In genomic region chr11:10606536-10607208, GRCh38 we compare ENCODE assay signal across 8 cellular contexts. TPM values are rescaled to one million over a fixed set of nuclear protein-coding genes. Genes with fewer than 3 reads are reported as not detected.
A peak's percentile ranks its signal among the peaks of the same experiment; 100 is the strongest.
DNase-seq lines count a peak whose midpoint lies in the region; ATAC-seq, FAIRE-seq and TF ChIP-seq lines count a peak whose summit lies in the region.

No MANE protein-coding gene starts in this region.

- H3K36me3 ChIP-seq in bronchial epithelial cell (ENCODE audit: control insufficient read depth, insufficient read depth, low read length): no peaks in the 10 kb centered on the region

- no peak for TF ChIP-seq CTCF in bronchial epithelial cell (IDR thresholded peaks at IDR 0.05; ENCODE audit: insufficient read depth, low read length, severe bottlenecking)

- ATAC-seq in HG03139 (IDR thresholded peaks at IDR 0.05; ENCODE audit: unreplicated experiment) (peak; percentile 60), naive B cell (ENCODE audit: low read depth in 2 of 2) (peak; percentile 76 to 78), HG02678 (IDR thresholded peaks at IDR 0.05; ENCODE audit: unreplicated experiment) (no peak)

- H3K9me3 Mint-ChIP-seq in naive B cell: peaks cover 2 to 10% (median 5%) of the 10 kb centered on the region in 7 donors

- no peak for DNase-seq in GM12891 (ENCODE audit: insufficient read length, low spot score)
- peak; percentile 77 for DNase-seq in bronchial epithelial cell (ENCODE audit: low read depth)
- peak; percentile 62 for DNase-seq in naive B cell
- no peak for DNase-seq in G401 (ENCODE audit: low spot score)
- no peak for DNase-seq in NCI-H226
- no peak for DNase-seq in NCI-H345 treated with DMSO at 0.1 percent for 48 hours (lab: John Stamatoyannopoulos, UW; ENCODE audit: unreplicated experiment)

- H3K27me3 ChIP-seq in bronchial epithelial cell (ENCODE audit: control insufficient read depth, insufficient read depth, low read length): no peaks in the 10 kb centered on the region

- H3K27me3 Mint-ChIP-seq in naive B cell: no peaks in the 10 kb centered on the region

- H3K4me3 Mint-ChIP-seq in naive B cell: peak overlapping the region; percentile 76 to 94 (median 86)

- H3K4me3 ChIP-seq in bronchial epithelial cell (ENCODE audit: low read depth, low read length): no peak overlapping the region

- FAIRE-seq in GM12891 (lab: Jason Lieb, UNC) (peak; percentile 72), bronchial epithelial cell (lab: Jason Lieb, UNC) (no peak)

- in situ Hi-C loops in G401 (cut with HindIII; ENCODE audit: low sequenced_read_pairs): no loop called here

- H3K36me3 Mint-ChIP-seq in naive B cell: peaks cover 8 to 14% of the 10 kb centered on the region in 2 donors

- peaks cover 77 to 100% (median 96%) of the 10 kb centered on the region in 3 donors for H3K4me1 Mint-ChIP-seq in naive B cell

- TF ChIP-seq POLR2A in GM12891 (IDR thresholded peaks at IDR 0.05; ENCODE audit: low read depth, low read length): no peak

- peak overlapping the region; percentile 88 to 99 (median 96) for H3K27ac Mint-ChIP-seq in naive B cell

TF ChIP-seq in GM12891, 5 proteins besides CTCF, POLR2A, EP300 and RAD21:
- TF ChIP-seq SPI1 (IDR thresholded peaks at IDR 0.05; ENCODE audit: low read depth, low read length): no peak
- TF ChIP-seq POLR2AphosphoS5 (IDR thresholded peaks at IDR 0.05; ENCODE audit: low read depth, low read length): no peak
- no peak for TF ChIP-seq POU2F2 (IDR thresholded peaks at IDR 0.05; ENCODE audit: low read depth, low read length)
- no peak for TF ChIP-seq TAF1 (IDR thresholded peaks at IDR 0.05; ENCODE audit: low read depth, low read length)
- TF ChIP-seq PAX5 (IDR thresholded peaks at IDR 0.05; ENCODE audit: insufficient read depth, low read length, severe bottlenecking): no peak
TF ChIP-seq in GM12891: peak in this region for 0.

RNA-seq across cellular contexts. Expression of gene LYVE1, which starts 38.2 kb away (rescaled TPM):
- polyA plus RNA-seq in GM12891 (2012; ENCODE audit: low read depth, missing spikeins): not detected
- not detected in 2 replicates for total RNA-seq in bronchial epithelial cell
- polyA plus RNA-seq in naive B cell (ENCODE audit: low read depth in 6 of 6): under 1 TPM in 5 of 6 donors, not detected in 1; 0.08 to 0.38 (median 0.29) TPM
- not detected in 2 replicates for total RNA-seq in G401 (2014; rRNA removed; shearing (Covaris generic))

Comparison
In these comparisons a context has a peak if more than half of its experiments do, and no peak if none do; other contexts are left out.
1. DNase-seq: peak in bronchial epithelial cell (single experiment) and naive B cell (single experiment); none in GM12891 (single experiment), G401 (single experiment), NCI-H226 (single experiment) and NCI-H345 treated with DMSO at 0.1 percent for 48 hours (single experiment).